Comparison of ENCODE assay signal across 18 cellular contexts in the genomic region with DNA sequence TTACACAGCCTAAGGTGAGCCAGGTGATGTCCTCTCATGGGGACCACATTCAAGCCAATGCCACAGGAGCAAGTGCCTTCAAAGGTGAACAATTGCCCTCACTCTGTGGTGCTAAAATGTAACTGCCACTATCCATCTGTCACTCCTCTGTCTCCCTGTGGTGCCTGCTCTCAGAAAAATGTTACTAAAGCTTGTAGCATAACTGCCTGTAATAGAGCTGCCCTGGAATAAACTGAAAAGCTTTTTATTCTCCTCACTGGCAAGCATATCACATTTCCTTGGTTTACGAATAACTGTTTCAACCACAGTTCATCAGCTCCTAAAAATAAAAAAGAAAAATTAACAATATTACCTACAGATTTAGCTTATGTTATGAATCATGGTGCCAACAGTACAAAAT.
"Had no signal": no experiment of that assay in that cellular context is flagged by ENCODE, and none has a peak within 500 bp of the region (broad histone marks: within the 10 kb centered on the region; RNA-seq: fewer than 3 reads in every experiment).

No MANE protein-coding gene starts in this region.

- H3K27ac ChIP-seq: body of pancreas, colonic mucosa, parathyroid adenoma, upper lobe of right lung had no signal

- H3K9ac ChIP-seq: parathyroid adenoma had no signal

- DNase-seq: activated B cell treated with CpG ODN at 0.5 μM for 24 hours; activated CD4-positive, alpha-beta memory T cell treated with anti-CD3 and anti-CD28 coated beads, Interleukin-2, amount 10 ng/mL, durations not matched to agents 7 days and 5 days; activated CD4-positive, alpha-beta T cell treated with anti-CD3 and anti-CD28 coated beads for 48 hours; activated naive CD4-positive, alpha-beta T cell treated with Interleukin-2 at 50 U/mL for 16 hours; activated naive CD8-positive, alpha-beta T cell treated with anti-CD3 and anti-CD28 coated beads, Interleukin-2, amount 10 ng/mL, durations not matched to agents 7 days and 5 days; activated T-cell treated with anti-CD3 and anti-CD28 coated beads, Interleukin-2, amount 50 U/mL, for 1 hour; amygdala; body of pancreas; central memory CD4-positive, alpha-beta T cell; colonic mucosa; foreskin melanocyte; midbrain; naive B cell; stimulated activated CD8-positive, alpha-beta memory T cell treated with anti-CD3 and anti-CD28 coated beads, Interleukin-4, amount 100 ng/mL, for 48 hours; stimulated activated naive CD4-positive, alpha-beta T cell; upper lobe of right lung had no signal

- H3K4me3 ChIP-seq: body of pancreas, colonic mucosa, upper lobe of right lung had no signal

- H3K4me3 Mint-ChIP-seq: activated B cell treated with CpG ODN at 0.5 μM for 24 hours; activated CD4-positive, alpha-beta memory T cell treated with anti-CD3 and anti-CD28 coated beads, Interleukin-2, amount 10 ng/mL, durations not matched to agents 7 days and 5 days; activated naive CD8-positive, alpha-beta T cell treated with anti-CD3 and anti-CD28 coated beads, Interleukin-2, amount 10 ng/mL, durations not matched to agents 7 days and 5 days; naive B cell had no signal

- H3K4me1 Mint-ChIP-seq: activated B cell treated with CpG ODN at 0.5 μM for 24 hours; activated CD4-positive, alpha-beta memory T cell treated with anti-CD3 and anti-CD28 coated beads, Interleukin-2, amount 10 ng/mL, durations not matched to agents 7 days and 5 days; activated naive CD8-positive, alpha-beta T cell treated with anti-CD3 and anti-CD28 coated beads, Interleukin-2, amount 10 ng/mL, durations not matched to agents 7 days and 5 days; naive B cell had no signal

- H3K9me3 Mint-ChIP-seq: activated B cell treated with CpG ODN at 0.5 μM for 24 hours; activated CD4-positive, alpha-beta memory T cell treated with anti-CD3 and anti-CD28 coated beads, Interleukin-2, amount 10 ng/mL, durations not matched to agents 7 days and 5 days; activated naive CD8-positive, alpha-beta T cell treated with anti-CD3 and anti-CD28 coated beads, Interleukin-2, amount 10 ng/mL, durations not matched to agents 7 days and 5 days; activated T-helper 2 cell treated with anti-CD3 and anti-CD28 coated beads, Interferon-gamma antibody, Interleukin-2, Interleukin-4, amounts not matched to agents 10 μg/mL and 5 μg/mL and 100 μg/mL, durations not matched to agents 14 hours and 24 hours and 36 hours; naive B cell had no signal

- H3K36me3 Mint-ChIP-seq: activated naive CD8-positive, alpha-beta T cell treated with anti-CD3 and anti-CD28 coated beads, Interleukin-2, amount 10 ng/mL, durations not matched to agents 7 days and 5 days; naive B cell had no signal

- H3K9me3 ChIP-seq: body of pancreas, colonic mucosa, upper lobe of right lung had no signal

- H3K36me3 ChIP-seq: colonic mucosa, upper lobe of right lung had no signal

- H2AFZ ChIP-seq: parathyroid adenoma had no signal

- H3K27me3 ChIP-seq: body of pancreas, colonic mucosa, upper lobe of right lung had no signal

- H3K27ac Mint-ChIP-seq: activated B cell treated with CpG ODN at 0.5 μM for 24 hours; activated CD4-positive, alpha-beta memory T cell treated with anti-CD3 and anti-CD28 coated beads, Interleukin-2, amount 10 ng/mL, durations not matched to agents 7 days and 5 days; activated naive CD8-positive, alpha-beta T cell treated with anti-CD3 and anti-CD28 coated beads, Interleukin-2, amount 10 ng/mL, durations not matched to agents 7 days and 5 days; activated T-helper 2 cell treated with anti-CD3 and anti-CD28 coated beads, Interferon-gamma antibody, Interleukin-2, Interleukin-4, amounts not matched to agents 10 μg/mL and 5 μg/mL and 100 μg/mL, durations not matched to agents 14 hours and 24 hours and 36 hours; naive B cell had no signal

- H3K27me3 Mint-ChIP-seq: activated B cell treated with CpG ODN at 0.5 μM for 24 hours, naive B cell had no signal

- H3K79me2 ChIP-seq: parathyroid adenoma had no signal
